Comparison of ENCODE assay signal across 11 cellular contexts in the genomic region with DNA sequence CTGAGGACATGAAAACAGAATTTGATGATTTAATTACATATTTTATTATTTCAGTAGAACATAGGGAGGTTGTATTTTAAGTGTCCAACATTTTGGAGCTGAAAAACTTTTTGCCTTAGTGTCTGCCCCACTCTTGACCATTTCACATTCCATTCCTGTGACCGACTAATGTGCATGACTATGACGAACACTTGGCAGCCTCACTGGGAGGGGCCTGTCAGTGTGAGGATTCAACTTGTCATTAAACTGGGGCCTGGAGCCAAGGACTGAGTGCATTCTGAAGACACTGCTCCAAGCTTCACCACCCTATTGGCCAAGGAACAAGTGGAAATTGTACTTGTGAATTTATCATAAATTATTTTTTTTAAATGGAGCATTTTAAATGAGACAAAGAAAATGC.
DNase-seq lines count a peak whose midpoint lies in the region; ATAC-seq and TF ChIP-seq lines count a peak whose summit lies in the region.
"Had no signal": no experiment of that assay in that cellular context is flagged by ENCODE, and none has a peak within 500 bp of the region (broad histone marks: within the 10 kb centered on the region; RNA-seq: fewer than 3 reads in every experiment).

No MANE protein-coding gene starts in this region.

- no peaks in the 10 kb centered on the region for H3K36me3 Mint-ChIP-seq in activated naive CD4-positive, alpha-beta T cell treated with anti-CD3 and anti-CD28 coated beads, Interleukin-2, amount 50 U/mL, for 72 hours
- no peaks in the 10 kb centered on the region for H3K36me3 Mint-ChIP-seq in activated T-cell treated with anti-CD3 and anti-CD28 coated beads, Interleukin-2, amount 50 U/mL, for 24 hours (ENCODE audit: low read depth)
- H3K36me3 Mint-ChIP-seq: activated naive CD8-positive, alpha-beta T cell treated with anti-CD3 and anti-CD28 coated beads, Interleukin-2, amount 10 ng/mL, durations not matched to agents 7 days and 5 days had no signal

- H3K36me3 ChIP-seq in right atrium auricular region, result no peaks in the 10 kb centered on the region
- no peaks in the 10 kb centered on the region for H3K36me3 ChIP-seq in thyroid gland

- H3K27me3 Mint-ChIP-seq in activated T-cell treated with anti-CD3 and anti-CD28 coated beads, Interleukin-2, amount 50 U/mL, for 24 hours, result no peaks in the 10 kb centered on the region
- H3K27me3 Mint-ChIP-seq: activated naive CD8-positive, alpha-beta T cell treated with anti-CD3 and anti-CD28 coated beads, Interleukin-2, amount 10 ng/mL, durations not matched to agents 7 days and 5 days had no signal

- H3K27ac ChIP-seq in right atrium auricular region (peak overlapping the region in 1 of 2 donors; percentile 23), thyroid gland (no peak overlapping the region)

- H3K9me3 ChIP-seq in right atrium auricular region (no peaks in the 10 kb centered on the region), thyroid gland (no peaks in the 10 kb centered on the region)

- H3K4me3 ChIP-seq in right atrium auricular region (no peak overlapping the region), thyroid gland (replicated peaks in 1 of 3) (no peak overlapping the region)

- no peaks in the 10 kb centered on the region for H3K4me1 Mint-ChIP-seq in activated T-cell treated with anti-CD3 and anti-CD28 coated beads, Interleukin-2, amount 50 U/mL, for 24 hours (ENCODE audit: low read depth)
- H3K4me1 Mint-ChIP-seq: activated naive CD8-positive, alpha-beta T cell treated with anti-CD3 and anti-CD28 coated beads, Interleukin-2, amount 10 ng/mL, durations not matched to agents 7 days and 5 days; neural crest cell had no signal

- no peak overlapping the region for H3K4me3 Mint-ChIP-seq in activated T-cell treated with anti-CD3 and anti-CD28 coated beads, Interleukin-2, amount 50 U/mL, for 24 hours
- H3K4me3 Mint-ChIP-seq: activated naive CD8-positive, alpha-beta T cell treated with anti-CD3 and anti-CD28 coated beads, Interleukin-2, amount 10 ng/mL, durations not matched to agents 7 days and 5 days; neural crest cell had no signal

- no peak for TF ChIP-seq CTCF in right atrium auricular region (IDR thresholded peaks at IDR 0.05)
- TF ChIP-seq CTCF in thyroid gland (IDR thresholded peaks at IDR 0.05), result no peak

- DNase-seq in HCEC 1CT (peak; percentile 93), amniotic stem cell (lab: John Stamatoyannopoulos, UW) (peak; percentile 56), right atrium auricular region (ENCODE audit: low spot score) (peak; percentile 91), thyroid gland (peak; percentile 11 to 36), NCI-H82 treated with DMSO at 0.1 percent for 48 hours (lab: John Stamatoyannopoulos, UW; ENCODE audit: unreplicated experiment) (no peak)
- no peak for DNase-seq in activated naive CD4-positive, alpha-beta T cell treated with anti-CD3 and anti-CD28 coated beads, Interleukin-2, amount 50 U/mL, for 72 hours (ENCODE audit: low spot score in 2 of 2)
- no peak for DNase-seq in activated T-cell treated with anti-CD3 and anti-CD28 coated beads, Interleukin-2, amount 50 U/mL, for 24 hours
- DNase-seq: activated CD4-positive, alpha-beta T cell treated with anti-CD3 and anti-CD28 coated beads for 4 hours; activated naive CD8-positive, alpha-beta T cell treated with anti-CD3 and anti-CD28 coated beads, Interleukin-2, amount 10 ng/mL, durations not matched to agents 7 days and 5 days had no signal

- TF ChIP-seq POLR2A in thyroid gland (IDR thresholded peaks at IDR 0.05), result no peak

- H3K27me3 ChIP-seq in right atrium auricular region (peaks cover 0 to 3% of the 10 kb centered on the region in 2 donors), thyroid gland (no peaks in the 10 kb centered on the region)

- no peaks in the 10 kb centered on the region for H3K4me1 ChIP-seq in right atrium auricular region
- H3K4me1 ChIP-seq in thyroid gland, result no peaks in the 10 kb centered on the region

- intact Hi-C loops in thyroid gland (cut with DNase I), result no loop called here

- 50 to 60% methylated on average over 2 of the region's 2 CpGs for WGBS in thyroid gland, 2 donors

- H3K9me3 Mint-ChIP-seq in activated naive CD4-positive, alpha-beta T cell treated with anti-CD3 and anti-CD28 coated beads, Interleukin-2, amount 50 U/mL, for 72 hours, result no peaks in the 10 kb centered on the region
- peaks cover 11% of the 10 kb centered on the region for H3K9me3 Mint-ChIP-seq in activated T-cell treated with anti-CD3 and anti-CD28 coated beads, Interleukin-2, amount 50 U/mL, for 24 hours
- H3K9me3 Mint-ChIP-seq: activated naive CD8-positive, alpha-beta T cell treated with anti-CD3 and anti-CD28 coated beads, Interleukin-2, amount 10 ng/mL, durations not matched to agents 7 days and 5 days; neural crest cell had no signal

- ATAC-seq in HG03565 (IDR thresholded peaks at IDR 0.05; ENCODE audit: unreplicated experiment), result no peak
- no peak for ATAC-seq in activated naive CD4-positive, alpha-beta T cell treated with anti-CD3 and anti-CD28 coated beads, Interleukin-2, amount 50 U/mL, for 72 hours

- no peak overlapping the region for H3K27ac Mint-ChIP-seq in activated naive CD4-positive, alpha-beta T cell treated with anti-CD3 and anti-CD28 coated beads, Interleukin-2, amount 50 U/mL, for 72 hours
- no peak overlapping the region for H3K27ac Mint-ChIP-seq in activated T-cell treated with anti-CD3 and anti-CD28 coated beads, Interleukin-2, amount 50 U/mL, for 24 hours
- H3K27ac Mint-ChIP-seq: activated naive CD8-positive, alpha-beta T cell treated with anti-CD3 and anti-CD28 coated beads, Interleukin-2, amount 10 ng/mL, durations not matched to agents 7 days and 5 days had no signal

Comparison
In these comparisons a context has a peak if more than half of its experiments do, and no peak if none do; other contexts are left out.
1. DNase-seq: peak in HCEC 1CT (single experiment), amniotic stem cell (single experiment), right atrium auricular region (single experiment) and thyroid gland (2 of 2); none in NCI-H82 treated with DMSO at 0.1 percent for 48 hours (single experiment), activated naive CD4-positive, alpha-beta T cell treated with anti-CD3 and anti-CD28 coated beads, Interleukin-2, amount 50 U/mL, for 72 hours (0 of 2) and activated T-cell treated with anti-CD3 and anti-CD28 coated beads, Interleukin-2, amount 50 U/mL, for 24 hours (single experiment).